ENCODE assay signal across 11 cellular contexts in genomic region chr9:129473523-129474244, GRCh38.
DNase-seq lines count a peak whose midpoint lies in the region; ATAC-seq, FAIRE-seq and TF ChIP-seq lines count a peak whose summit lies in the region.
"Had no signal": no experiment of that assay in that cellular context is flagged by ENCODE, and none has a peak within 500 bp of the region (broad histone marks: within the 10 kb centered on the region; RNA-seq: fewer than 3 reads in every experiment).

No MANE protein-coding gene starts in this region.

- TF ChIP-seq CTCF in K562 (IDR thresholded peaks at IDR 0.05 in 2 of 3, conservative IDR thresholded peaks at IDR 0.05 in 1 of 3; ENCODE audit: insufficient read depth in 2 of 3, low read depth in 1 of 3, low read length in 3 of 3) (no peak), heart right ventricle (IDR thresholded peaks at IDR 0.05) (no peak), CD14-positive monocyte (IDR thresholded peaks at IDR 0.05) (no peak)

- no peak overlapping the region for H3K4me2 ChIP-seq in K562 (ENCODE audit: insufficient read depth, low read length)

- WGBS in K562 (ENCODE audit: insufficient coverage, low coverage, missing lambda C conversion rate) = 40% methylated on average over 15 of the region's 15 CpGs
- WGBS in heart right ventricle, 2 donors = 51 to 67% methylated on average over 15 of the region's 15 CpGs

- H4K20me1 ChIP-seq in K562 (replicated peaks; ENCODE audit: control insufficient read depth, insufficient read depth, low read length) = no peaks in the 10 kb centered on the region

- H3K4me1 Mint-ChIP-seq in CD14-positive monocyte = peaks cover 30% of the 10 kb centered on the region

- peaks cover 2 to 8% (median 4%) of the 10 kb centered on the region in 3 donors for H3K27me3 Mint-ChIP-seq in CD14-positive monocyte (ENCODE audit: low read depth in 3 of 3)
- H3K27me3 Mint-ChIP-seq: activated naive CD8-positive, alpha-beta T cell had no signal

- H3K36me3 ChIP-seq in K562 (ENCODE audit: control insufficient read depth, insufficient read depth, low read length) = no peaks in the 10 kb centered on the region
- H3K36me3 ChIP-seq in heart right ventricle = no peaks in the 10 kb centered on the region

- POLR2A ChIA-PET in K562 (lab: Yijun Ruan, JAX) = no interaction called here

- FAIRE-seq in K562 (lab: Jason Lieb, UNC) = no peak
- FAIRE-seq: D721Med had no signal

- H3K4me3 ChIP-seq in K562 = no peak overlapping the region
- H3K4me3 ChIP-seq in heart right ventricle = no peak overlapping the region
- H3K4me3 ChIP-seq: SK-N-MC had no signal

- no peaks in the 10 kb centered on the region for H3K9me1 ChIP-seq in K562 (ENCODE audit: control insufficient read depth, insufficient read depth, low read length)

- TF ChIP-seq POLR2A in K562 (conservative IDR thresholded peaks at IDR 0.05) = no peak

- in situ Hi-C loops in K562 (cut with MboI) = no loop called here

- TF ChIP-seq EP300 in K562 (IDR thresholded peaks at IDR 0.05; ENCODE audit: low read length) = no peak

- H3K4me1 ChIP-seq in K562 (replicated peaks in 1 of 2; ENCODE audit: control insufficient read depth in 2 of 2, insufficient read depth in 2 of 2, low read length in 2 of 2) (peaks cover 20 to 24% of the 10 kb centered on the region in 2 experiments), heart right ventricle (peaks cover 5 to 32% (median 12%) of the 10 kb centered on the region in 9 donors)

- DNase-seq in EL (peak; percentile 75), K562 (ENCODE audit: extremely low read depth in 1 of 4, low spot score in 3 of 4) (peak in 2 of 4 experiments; percentile 24 to 38), heart right ventricle (peak; percentile 29 to 37), renal cortical epithelial cell (ENCODE audit: low read depth) (peak; percentile 75), CD14-positive monocyte (ENCODE audit: low spot score) (no peak), GM19238 (ENCODE audit: insufficient read length, low spot score) (no peak), NCI-H1092 treated with DMSO at 0.1 percent for 48 hours (lab: John Stamatoyannopoulos, UW) (no peak)
- DNase-seq in activated naive CD4-positive, alpha-beta T cell treated with anti-CD3 and anti-CD28 coated beads, Interleukin-2, amount 50 U/mL, for 72 hours (ENCODE audit: low spot score in 2 of 2) = no peak

- no peak overlapping the region for H2AFZ ChIP-seq in K562 (ENCODE audit: low read depth, low read length)

- CTCF ChIA-PET in K562 (lab: Yijun Ruan, JAX; ENCODE audit: low intra/inter-chr PET ratio) = no interaction called here

- ATAC-seq in K562 = no peak
- peak; percentile 39 to 77 (median 62) for ATAC-seq in heart right ventricle
- ATAC-seq in activated naive CD4-positive, alpha-beta T cell treated with anti-CD3 and anti-CD28 coated beads, Interleukin-2, amount 50 U/mL, for 72 hours = no peak

- H3K27ac ChIP-seq in K562 (ENCODE audit: extremely low read depth, low read depth, low read length) (no peak overlapping the region), heart right ventricle (peak overlapping the region in 3 of 10 donors; percentile 12 to 34 (median 20))
- H3K27ac ChIP-seq: SK-N-MC had no signal

- H3K9ac ChIP-seq in K562 (ENCODE audit: insufficient read depth in 1 of 2, low read depth in 2 of 2, low read length in 2 of 2) = no peak overlapping the region

- peak overlapping the region in 1 of 2 donors; percentile 46 for H3K27ac Mint-ChIP-seq in activated naive CD4-positive, alpha-beta T cell treated with anti-CD3 and anti-CD28 coated beads, Interleukin-2, amount 50 U/mL, for 72 hours
- peak overlapping the region in 1 of 7 donors; percentile 54 for H3K27ac Mint-ChIP-seq in CD14-positive monocyte
- H3K27ac Mint-ChIP-seq: activated naive CD8-positive, alpha-beta T cell had no signal

- peaks cover 5 to 7% of the 10 kb centered on the region in 2 donors for H3K36me3 Mint-ChIP-seq in activated naive CD4-positive, alpha-beta T cell treated with anti-CD3 and anti-CD28 coated beads, Interleukin-2, amount 50 U/mL, for 72 hours
- peaks cover 0 to 3% of the 10 kb centered on the region in 2 donors for H3K36me3 Mint-ChIP-seq in CD14-positive monocyte
- H3K36me3 Mint-ChIP-seq: activated naive CD8-positive, alpha-beta T cell had no signal

- H3K9me3 ChIP-seq in K562 (replicated peaks; ENCODE audit: control insufficient read depth, insufficient read depth, low read depth, low read length) (peaks cover 10% of the 10 kb centered on the region), heart right ventricle (peaks cover 0 to 9% (median 0%) of the 10 kb centered on the region in 11 donors)

- no peaks in the 10 kb centered on the region for H3K79me2 ChIP-seq in K562 (ENCODE audit: control insufficient read depth, insufficient read depth, low read length)

- TF ChIP-seq RAD21 in K562 (CRISPR knock-in tag; conservative IDR thresholded peaks at IDR 0.05 in 1 of 2, IDR thresholded peaks at IDR 0.05 in 1 of 2) = no peak

- H3K4me3 Mint-ChIP-seq in CD14-positive monocyte = no peak overlapping the region
- H3K4me3 Mint-ChIP-seq: activated naive CD8-positive, alpha-beta T cell had no signal

- H3K9me3 Mint-ChIP-seq in activated naive CD4-positive, alpha-beta T cell treated with anti-CD3 and anti-CD28 coated beads, Interleukin-2, amount 50 U/mL, for 72 hours = no peaks in the 10 kb centered on the region
- peaks cover 6 to 14% (median 6%) of the 10 kb centered on the region in 7 donors for H3K9me3 Mint-ChIP-seq in CD14-positive monocyte

- intact Hi-C loops in K562 (cut with micrococcal nuclease) = no loop called here
- intact Hi-C loops in heart right ventricle (cut with DNase I) = loop anchor here in 2 of 10 donors (10.0 kb wide), 3 partner anchors 59 to 279 kb away; no protein-coding TSS in a partner anchor
- intact Hi-C loops in CD14-positive monocyte (cut with micrococcal nuclease) = no loop called here

- H3K27me3 ChIP-seq in K562 (ENCODE audit: control insufficient read depth in 2 of 2, insufficient read depth in 2 of 2, low read length in 2 of 2) (no peaks in the 10 kb centered on the region), heart right ventricle (no peaks in the 10 kb centered on the region)

- BruUV-seq in K562 (replicated peaks; lab: Mats Ljungman, UMichigan) = no TSS peak

TF ChIP-seq in K562, 482 proteins besides CTCF, POLR2A, EP300 and RAD21 (continues in another document):
- peak; percentile 79 for TF ChIP-seq EGR1 (conservative IDR thresholded peaks at IDR 0.05)
- TF ChIP-seq RCOR1 (IDR thresholded peaks at IDR 0.05; ENCODE audit: borderline replicate concordance in 1 of 2, low read depth in 2 of 2, low read length in 2 of 2) = peak in 1 of 2 experiments; percentile 87; a peak in 2 of 4 replicates
- TF ChIP-seq CHCHD3 (CRISPR knock-in tag; IDR thresholded peaks at IDR 0.05) = no peak
- TF ChIP-seq JUNB (CRISPR knock-in tag; conservative IDR thresholded peaks at IDR 0.05) = no peak
- 0 out of 2 replicates have a peak, but pooled peaks have one; percentile 22 for TF ChIP-seq CEBPG (CRISPR knock-in tag; IDR thresholded peaks at IDR 0.05)
- no peak for TF ChIP-seq CEBPG (tag; conservative IDR thresholded peaks at IDR 0.05 in 1 of 2, IDR thresholded peaks at IDR 0.05 in 1 of 2)
- TF ChIP-seq POLR2H (tag; IDR thresholded peaks at IDR 0.05; ENCODE audit: low read depth) = no peak
- peak; percentile 81 for TF ChIP-seq RBM25 (IDR thresholded peaks at IDR 0.05; ENCODE audit: low read depth, low read length, severe bottlenecking)
- TF ChIP-seq UBTF (IDR thresholded peaks at IDR 0.05; ENCODE audit: borderline replicate concordance in 1 of 2, low read depth in 2 of 2, low read length in 2 of 2) = no peak
- TF ChIP-seq TOE1 (IDR thresholded peaks at IDR 0.05; ENCODE audit: borderline replicate concordance) = no peak
- no peak for TF ChIP-seq TOE1 (CRISPR knock-in tag; IDR thresholded peaks at IDR 0.05; ENCODE audit: borderline replicate concordance, low read depth)
- no peak for TF ChIP-seq NFE2 (IDR thresholded peaks at IDR 0.05; ENCODE audit: low read depth)
- TF ChIP-seq KDM1A (IDR thresholded peaks at IDR 0.05) = peak; percentile 88 to 89
- TF ChIP-seq CBFA2T3 (IDR thresholded peaks at IDR 0.05) = peak; percentile 56
- no peak for TF ChIP-seq ATF4 (CRISPR knock-in tag; IDR thresholded peaks at IDR 0.05)
- TF ChIP-seq SOX6 (IDR thresholded peaks at IDR 0.05) = peak; percentile 67
- TF ChIP-seq BCOR (IDR thresholded peaks at IDR 0.05) = 0 out of 2 replicates have a peak, but pooled peaks have one; percentile 19
- TF ChIP-seq CBFA2T2 (conservative IDR thresholded peaks at IDR 0.05) = 0 out of 2 replicates have a peak, but pooled peaks have one; percentile 9

Comparison
In these comparisons a context has a peak if more than half of its experiments do, and no peak if none do; other contexts are left out.
1. DNase-seq: peak in EL (single experiment), heart right ventricle (2 of 2) and renal cortical epithelial cell (single experiment); none in activated naive CD4-positive, alpha-beta T cell treated with anti-CD3 and anti-CD28 coated beads, Interleukin-2, amount 50 U/mL, for 72 hours (0 of 2), CD14-positive monocyte (single experiment), GM19238 (single experiment) and NCI-H1092 treated with DMSO at 0.1 percent for 48 hours (single experiment).
2. ATAC-seq: peak in heart right ventricle (8 of 8); none in K562 (single experiment) and activated naive CD4-positive, alpha-beta T cell treated with anti-CD3 and anti-CD28 coated beads, Interleukin-2, amount 50 U/mL, for 72 hours (0 of 2).